Comparison of ENCODE assay signal across 23 cellular contexts in genomic region chr17:17886253-17886652, GRCh38. TPM values are rescaled to one million over a fixed set of nuclear protein-coding genes. Genes with fewer than 3 reads are reported as not detected.
A peak's percentile ranks its signal among the peaks of the same experiment; 100 is the strongest.
DNase-seq lines count a peak whose midpoint lies in the region; ATAC-seq and TF ChIP-seq lines count a peak whose summit lies in the region.
"Had no signal": no experiment of that assay in that cellular context is flagged by ENCODE, and none has a peak within 500 bp of the region (broad histone marks: within the 10 kb centered on the region; RNA-seq: fewer than 3 reads in every experiment).

No MANE protein-coding gene starts in this region.

- peak overlapping the region in 1 of 2 donors; percentile 32 for H3K27ac ChIP-seq in breast epithelium
- H3K27ac ChIP-seq: lower lobe of right lung, testis had no signal

- H3K4me1 ChIP-seq in breast epithelium: no peaks in the 10 kb centered on the region

- ATAC-seq in left colon: peak; percentile 80
- ATAC-seq: CD8-positive, alpha-beta T cell; lower lobe of right lung; stimulated activated naive B cell treated with anti-CD40 and anti-IgM and Interleukin-4, amounts not matched to agents 10 μg/mL and 1 μg/mL and 100 μg/mL, for 72 hours had no signal

- TF ChIP-seq POLR2A in breast epithelium (IDR thresholded peaks at IDR 0.05): no peak

- no peak overlapping the region for H3K4me3 ChIP-seq in breast epithelium
- H3K4me3 ChIP-seq: lower lobe of right lung, prostate gland, smooth muscle cell, testis had no signal

- no peaks in the 10 kb centered on the region for H3K9me3 ChIP-seq in breast epithelium
- H3K9me3 ChIP-seq: lower lobe of right lung, prostate gland, testis had no signal

- H3K36me3 ChIP-seq in breast epithelium: no peaks in the 10 kb centered on the region

- no peaks in the 10 kb centered on the region for H3K27me3 ChIP-seq in breast epithelium
- H3K27me3 ChIP-seq: testis had no signal

- DNase-seq in D341Med (ENCODE audit: low spot score) (peak; percentile 69), NCI-H510A (lab: John Stamatoyannopoulos, UW) (peak; percentile 32), ecto neural progenitor cell (ENCODE audit: low spot score) (peak; percentile 49), left colon (peak in 1 of 2 donors; percentile 65), kidney glomerular epithelial cell (lab: John Stamatoyannopoulos, UW) (no peak), breast epithelium (ENCODE audit: low spot score in 2 of 2) (no peak), MV-4-11 (lab: John Stamatoyannopoulos, UW) (no peak), inferior parietal cortex (ENCODE audit: extremely low spot score) (no peak)
- DNase-seq: activated CD4-positive, CD25-positive, alpha-beta regulatory T cell treated with anti-CD3 and anti-CD28 coated beads, Interleukin-2, amount 50 U/mL, for 72 hours; activated naive CD4-positive, alpha-beta T cell; activated T-cell treated with anti-CD3 and anti-CD28 coated beads, Interleukin-2, amount 50 U/mL, for 1 hour; amniotic stem cell; CD8-positive, alpha-beta T cell; DMS79 treated with DMSO at 0.1 percent for 48 hours; HFFc6; lower lobe of right lung; NCI-H1930; NCI-H526; OCI-M1; stimulated activated naive B cell treated with anti-CD40 and anti-IgM and Interleukin-4, amounts not matched to agents 10 μg/mL and 1 μg/mL and 100 μg/mL, for 72 hours had no signal

- TF ChIP-seq CTCF in breast epithelium (IDR thresholded peaks at IDR 0.05): no peak

- intact Hi-C loops in left colon (cut with DNase I, micrococcal nuclease) (no loop called here), breast epithelium (cut with DNase I; ENCODE audit: low total_unique reads) (no loop called here)

RNA-seq across cellular contexts. Expression of gene SREBF1, which starts 49.5 kb away (rescaled TPM):
- total RNA-seq in left colon (100 to 1,000 TPM; 125 to 161 TPM), breast epithelium (100 to 1,000 TPM in 1 of 3 donors, 10 to 100 TPM in 2; 39.0 to 119 (median 81.3) TPM)

Comparison
In these comparisons a context has a peak if more than half of its experiments do, and no peak if none do; other contexts are left out.
1. DNase-seq: peak in D341Med (single experiment), NCI-H510A (single experiment) and ecto neural progenitor cell (single experiment); none in kidney glomerular epithelial cell (single experiment), breast epithelium (0 of 2), MV-4-11 (single experiment) and inferior parietal cortex (single experiment).